ENCODE assay signal across 1 cellular context in genomic region chr5:157729858-157730257, GRCh38.
A peak's percentile ranks its signal among the peaks of the same experiment; 100 is the strongest.
TF ChIP-seq lines count a peak whose summit lies in the region.

No MANE protein-coding gene starts in this region.

TF ChIP-seq in GM12878, 131 proteins besides CTCF, POLR2A, EP300 and RAD21 (continued from another document and continues in another):
- TF ChIP-seq PRDM15 (CRISPR knock-in tag; IDR thresholded peaks at IDR 0.05) (no peak), NRF1 (conservative IDR thresholded peaks at IDR 0.05; ENCODE audit: low read depth, low read length) (no peak), HDAC2 (IDR thresholded peaks at IDR 0.05) (no peak), IRF3 (IDR thresholded peaks at IDR 0.05) (no peak), FOS (IDR thresholded peaks at IDR 0.05; ENCODE audit: borderline replicate concordance, extremely low read depth, insufficient read length) (no peak), YY1 (IDR thresholded peaks at IDR 0.05; ENCODE audit: low read depth, low read length) (no peak), ZNF207 (IDR thresholded peaks at IDR 0.05; ENCODE audit: borderline replicate concordance) (no peak), E2F8 (IDR thresholded peaks at IDR 0.05; ENCODE audit: low read depth, partially characterized antibody) (peak; percentile 25), RCOR1 (conservative IDR thresholded peaks at IDR 0.05; ENCODE audit: low read depth, low read length) (peak; percentile 93; the same call in 1 of the 2 replicates), ZNF622 (IDR thresholded peaks at IDR 0.05) (no peak), SKIL (IDR thresholded peaks at IDR 0.05; ENCODE audit: low read depth, poor library complexity, severe bottlenecking) (peak; percentile 47), ZNF274 (IDR thresholded peaks at IDR 0.05; ENCODE audit: insufficient read depth, insufficient read length) (no peak), RFX5 (IDR thresholded peaks at IDR 0.05; ENCODE audit: low read depth, low read length) (no peak), TAF1 (IDR thresholded peaks at IDR 0.05; ENCODE audit: borderline replicate concordance, low read depth, low read length) (no peak; the same call in 1 of the 2 replicates), NKRF (conservative IDR thresholded peaks at IDR 0.05) (no peak), GATAD2B (conservative IDR thresholded peaks at IDR 0.05; ENCODE audit: low read depth) (no peak; the same call in 1 of the 2 replicates), STAT3 (IDR thresholded peaks at IDR 0.05; ENCODE audit: low read depth, low read length) (0 out of 2 replicates have a peak, but pooled peaks have one; percentile 74), HCFC1 (IDR thresholded peaks at IDR 0.05; ENCODE audit: low read length) (no peak), CHD4 (IDR thresholded peaks at IDR 0.05) (no peak), ZZZ3 (IDR thresholded peaks at IDR 0.05; ENCODE audit: control insufficient read depth, insufficient read length, low read depth) (no peak), ATF2 (IDR thresholded peaks at IDR 0.05; ENCODE audit: low read length) (peak; percentile 88), HDAC6 (IDR thresholded peaks at IDR 0.05; ENCODE audit: unreplicated experiment) (no peak), TCF12 (IDR thresholded peaks at IDR 0.05; ENCODE audit: low read depth, low read length) (no peak), CBX5 (IDR thresholded peaks at IDR 0.05; ENCODE audit: low read depth) (peak; percentile 81), NR2C2 (IDR thresholded peaks at IDR 0.05; ENCODE audit: borderline replicate concordance, control insufficient read depth, insufficient read length, low read depth) (no peak), POU2F2 (IDR thresholded peaks at IDR 0.05; ENCODE audit: borderline replicate concordance, low read depth, low read length) (peak; percentile 94; the same call in 2 of the 3 replicates), ZNF217 (IDR thresholded peaks at IDR 0.05) (peak; percentile 82; the same call in 1 of the 2 replicates), CEBPB (IDR thresholded peaks at IDR 0.05; ENCODE audit: borderline replicate concordance in 1 of 2, low read depth in 2 of 2, low read length in 2 of 2) (no peak), SP1 (IDR thresholded peaks at IDR 0.05; ENCODE audit: low read depth, low read length) (no peak), CBX3 (IDR thresholded peaks at IDR 0.05; ENCODE audit: borderline replicate concordance, low read depth) (no peak), CBFB (IDR thresholded peaks at IDR 0.05; ENCODE audit: low read depth) (peak; percentile 40; the same call in 1 of the 2 replicates), HDGF (IDR thresholded peaks at IDR 0.05) (no peak), USF1 (IDR thresholded peaks at IDR 0.05; ENCODE audit: borderline replicate concordance, extremely low read length, insufficient read depth, low read depth, low read length) (no peak), POLR2AphosphoS5 (IDR thresholded peaks at IDR 0.05; ENCODE audit: low read length) (no peak), MTA3 (IDR thresholded peaks at IDR 0.05; ENCODE audit: borderline replicate concordance, low read length) (no peak; the same call in 1 of the 2 replicates), YBX1 (IDR thresholded peaks at IDR 0.05) (no peak), REST (IDR thresholded peaks at IDR 0.05; ENCODE audit: low read depth, low read length) (no peak), EED (IDR thresholded peaks at IDR 0.05; ENCODE audit: low read depth) (no peak), BACH1 (IDR thresholded peaks at IDR 0.05; ENCODE audit: borderline replicate concordance) (no peak), GABPA (IDR thresholded peaks at IDR 0.05; ENCODE audit: low read depth) (0 out of 2 replicates have a peak, but pooled peaks have one; percentile 29), SMC3 (IDR thresholded peaks at IDR 0.05; ENCODE audit: borderline replicate concordance, low read length) (no peak), BMI1 (IDR thresholded peaks at IDR 0.05; ENCODE audit: borderline replicate concordance) (peak; percentile 60; the same call in 1 of the 2 replicates), MLLT1 (IDR thresholded peaks at IDR 0.05) (no peak)
